ENCODE assay signal across 14 cellular contexts in the genomic region with DNA sequence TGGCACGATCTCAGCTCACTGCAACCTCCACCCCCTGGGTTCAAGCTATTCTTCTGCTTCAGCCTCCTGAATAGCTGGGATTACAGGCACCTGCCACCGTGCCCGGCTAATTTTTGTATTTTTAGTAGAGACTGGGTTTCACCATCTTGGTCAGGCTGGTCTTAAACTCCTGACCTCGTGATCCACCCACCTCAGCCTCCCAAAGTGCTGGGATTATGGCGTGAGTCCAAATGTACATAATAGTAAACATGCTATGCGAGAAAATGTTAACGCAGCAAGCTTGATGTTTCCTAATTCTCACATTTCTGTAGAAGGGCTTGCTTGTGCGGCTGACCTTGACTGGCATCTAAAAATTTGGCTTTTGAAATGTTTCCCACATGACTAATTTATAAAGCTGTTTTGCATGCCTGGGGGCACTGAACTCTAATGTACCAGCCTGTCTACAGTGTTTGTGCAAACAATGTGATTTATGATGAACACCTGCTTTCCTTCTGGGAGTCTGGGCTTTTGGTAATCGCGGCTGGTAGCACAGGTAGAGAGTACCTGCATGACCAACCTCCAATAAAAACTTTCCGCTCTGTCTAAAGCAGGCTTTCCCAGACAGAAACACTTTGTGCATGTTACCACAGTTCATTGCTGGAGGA.
DNase-seq lines count a peak whose midpoint lies in the region; ATAC-seq and TF ChIP-seq lines count a peak whose summit lies in the region.
"Had no signal": no experiment of that assay in that cellular context is flagged by ENCODE, and none has a peak within 500 bp of the region (broad histone marks: within the 10 kb centered on the region; RNA-seq: fewer than 3 reads in every experiment).

No MANE protein-coding gene starts in this region.

- DNase-seq in DMS53 (lab: John Stamatoyannopoulos, UW) (peak; percentile 68), NCI-H2081 treated with DMSO at 0.1 percent for 48 hours (lab: John Stamatoyannopoulos, UW) (peak; percentile 55), mammary epithelial cell (peak; percentile 78), mesothelial cell of epicardium (ENCODE audit: low spot score in 2 of 2, unreplicated experiment in 2 of 2) (no peak)
- DNase-seq: activated CD4-positive, alpha-beta T cell treated with anti-CD3 and anti-CD28 coated beads for 48 hours; BE2C; GOT3; left ventricle myocardium inferior; MM.1S; nephron progenitor cell had no signal

- no peak overlapping the region for H3K4me3 Mint-ChIP-seq in mesothelial cell of epicardium
- H3K4me3 Mint-ChIP-seq: nephron progenitor cell had no signal

- no peak overlapping the region for H3K4me2 ChIP-seq in mammary epithelial cell (ENCODE audit: insufficient read depth, low read depth, low read length)

- H3K9me3 ChIP-seq in mammary epithelial cell (replicated peaks; ENCODE audit: insufficient read depth, low read length) (no peaks in the 10 kb centered on the region), gastroesophageal sphincter (peaks cover 0 to 11% (median 0%) of the 10 kb centered on the region in 3 donors)
- H3K9me3 ChIP-seq: BE2C had no signal

- peaks cover 13% of the 10 kb centered on the region for H3K36me3 Mint-ChIP-seq in mesothelial cell of epicardium

- BruUV-seq in mammary epithelial cell (replicated peaks; lab: Mats Ljungman, UMichigan), result no TSS peak

- no peak for TF ChIP-seq POLR2A in gastroesophageal sphincter (IDR thresholded peaks at IDR 0.05)

- H3K4me3 ChIP-seq in mammary epithelial cell (replicated peaks in 1 of 3; ENCODE audit: insufficient read depth in 1 of 3, low read depth in 2 of 3, low read length in 3 of 3) (no peak overlapping the region), gastroesophageal sphincter (no peak overlapping the region)
- H3K4me3 ChIP-seq: left ventricle myocardium inferior had no signal

- H3K27me3 ChIP-seq in mammary epithelial cell (ENCODE audit: insufficient read depth, low read length) (peaks cover 1% of the 10 kb centered on the region), gastroesophageal sphincter (no peaks in the 10 kb centered on the region)
- H3K27me3 ChIP-seq: BE2C had no signal

- no peak for TF ChIP-seq EP300 in gastroesophageal sphincter (IDR thresholded peaks at IDR 0.05)

- peak overlapping the region; percentile 29 for H3K27ac Mint-ChIP-seq in mesothelial cell of epicardium
- H3K27ac Mint-ChIP-seq: nephron progenitor cell had no signal

- CTCF ChIA-PET in mammary epithelial cell (lab: Charles Lee; ENCODE audit: low non-redundant PET), result no interaction called here

- H3K79me2 ChIP-seq in mammary epithelial cell (ENCODE audit: insufficient read depth, low read length), result no peaks in the 10 kb centered on the region

- dilution Hi-C loops in mammary epithelial cell (cut with HindIII; ENCODE audit: low sequenced_read_pairs), result no loop called here

- H3K36me3 ChIP-seq in mammary epithelial cell (ENCODE audit: insufficient read depth, low read length), result no peaks in the 10 kb centered on the region
- no peaks in the 10 kb centered on the region for H3K36me3 ChIP-seq in gastroesophageal sphincter
- H3K36me3 ChIP-seq: BE2C, left ventricle myocardium inferior had no signal

- H4K20me1 ChIP-seq in mammary epithelial cell (ENCODE audit: insufficient read depth, low read length), result no peaks in the 10 kb centered on the region

- TF ChIP-seq CTCF in mammary epithelial cell (conservative IDR thresholded peaks at IDR 0.05 in 1 of 2, IDR thresholded peaks at IDR 0.05 in 1 of 2; ENCODE audit: extremely low read depth in 1 of 2, insufficient read depth in 1 of 2, low read depth in 1 of 2, low read length in 2 of 2) (no peak), mesothelial cell of epicardium (IDR thresholded peaks at IDR 0.05; ENCODE audit: unreplicated experiment) (no peak), gastroesophageal sphincter (IDR thresholded peaks at IDR 0.05) (no peak)

- H3K9me3 Mint-ChIP-seq in mesothelial cell of epicardium, result peaks cover 17% of the 10 kb centered on the region

- H2AFZ ChIP-seq in mammary epithelial cell (ENCODE audit: low read depth, low read length), result no peak overlapping the region

- no peaks in the 10 kb centered on the region for H3K27me3 Mint-ChIP-seq in mesothelial cell of epicardium (ENCODE audit: low read depth)

- H3K9ac ChIP-seq in mammary epithelial cell (ENCODE audit: insufficient read depth, low read length), result no peak overlapping the region

- no peaks in the 10 kb centered on the region for H3K4me1 ChIP-seq in mammary epithelial cell (ENCODE audit: insufficient read depth, low read length)
- H3K4me1 ChIP-seq in gastroesophageal sphincter, result no peaks in the 10 kb centered on the region
- H3K4me1 ChIP-seq: BE2C, left ventricle myocardium inferior had no signal

- H3K4me1 Mint-ChIP-seq in mesothelial cell of epicardium, result peaks cover 22% of the 10 kb centered on the region
- H3K4me1 Mint-ChIP-seq: nephron progenitor cell had no signal

- 31% methylated on average over 9 of the region's 11 CpGs for WGBS in mammary epithelial cell (ENCODE audit: low coverage, missing lambda C conversion rate)
- 72 to 80% methylated on average over 4 to 11 of the region's 11 CpGs for WGBS in gastroesophageal sphincter (ENCODE audit: low coverage in 1 of 2), 2 donors

- no peak overlapping the region for H3K27ac ChIP-seq in mammary epithelial cell (ENCODE audit: insufficient read depth, low read depth, low read length)
- H3K27ac ChIP-seq in gastroesophageal sphincter, result no peak overlapping the region
- H3K27ac ChIP-seq: left ventricle myocardium inferior had no signal

- ATAC-seq in gastroesophageal sphincter (no peak), GM21717 (IDR thresholded peaks at IDR 0.05; ENCODE audit: unreplicated experiment) (no peak), GM19452 (IDR thresholded peaks at IDR 0.05; ENCODE audit: unreplicated experiment) (no peak), HG03045 (IDR thresholded peaks at IDR 0.05; ENCODE audit: unreplicated experiment) (no peak)

- intact Hi-C loops in mammary epithelial cell (cut with micrococcal nuclease), result no loop called here

- in situ Hi-C loops in mammary epithelial cell (cut with MboI; ENCODE audit: low sequenced_read_pairs in 2 of 2), result no loop called here

Comparison
In these comparisons a context has a peak if more than half of its experiments do, and no peak if none do; other contexts are left out.
1. DNase-seq: peak in DMS53 (single experiment), NCI-H2081 treated with DMSO at 0.1 percent for 48 hours (single experiment) and mammary epithelial cell (single experiment); none in mesothelial cell of epicardium (0 of 2).